ENCODE assay signal across 2 cellular contexts in the genomic region with DNA sequence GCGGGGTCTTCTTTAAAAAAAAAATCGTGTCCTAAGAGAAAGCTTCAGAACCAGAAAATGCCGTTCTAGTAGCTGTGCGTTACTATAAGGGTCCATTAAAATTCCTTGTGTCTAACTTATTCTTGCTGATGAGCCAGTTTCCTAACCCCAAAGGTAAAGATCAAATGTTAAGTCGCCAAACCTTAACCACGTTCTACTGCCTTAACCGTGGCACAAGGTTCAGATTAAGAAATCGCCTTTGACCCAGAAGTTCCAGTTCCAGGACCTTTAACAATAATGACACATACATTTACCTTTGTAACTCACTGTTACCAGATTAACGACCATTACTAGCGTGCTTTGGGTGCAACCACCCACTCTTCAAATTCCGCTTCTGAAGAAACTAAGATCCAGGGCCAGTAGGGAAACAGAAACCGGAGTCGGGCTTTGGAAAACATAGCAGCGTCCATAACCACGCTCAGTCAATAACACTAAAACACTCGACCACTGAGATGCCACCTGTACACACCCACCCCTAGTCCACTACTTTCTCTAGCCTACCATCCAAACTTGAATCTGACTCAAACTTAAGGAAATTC.
TF ChIP-seq lines count a peak whose summit lies in the region.

No MANE protein-coding gene starts in this region.

TF ChIP-seq in SK-N-SH, 30 proteins besides CTCF, POLR2A, EP300 and RAD21 (continued from another document):
- TF ChIP-seq, protein P1, sequence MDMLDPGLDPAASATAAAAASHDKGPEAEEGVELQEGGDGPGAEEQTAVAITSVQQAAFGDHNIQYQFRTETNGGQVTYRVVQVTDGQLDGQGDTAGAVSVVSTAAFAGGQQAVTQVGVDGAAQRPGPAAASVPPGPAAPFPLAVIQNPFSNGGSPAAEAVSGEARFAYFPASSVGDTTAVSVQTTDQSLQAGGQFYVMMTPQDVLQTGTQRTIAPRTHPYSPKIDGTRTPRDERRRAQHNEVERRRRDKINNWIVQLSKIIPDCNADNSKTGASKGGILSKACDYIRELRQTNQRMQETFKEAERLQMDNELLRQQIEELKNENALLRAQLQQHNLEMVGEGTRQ (IDR thresholded peaks at IDR 0.05; ENCODE audit: borderline replicate concordance, low read depth, low read length) = no peak
- no peak for TF ChIP-seq RFX5 (IDR thresholded peaks at IDR 0.05; ENCODE audit: low read length)
- no peak for TF ChIP-seq RCOR1 (IDR thresholded peaks at IDR 0.05; ENCODE audit: low read length)
TF ChIP-seq in SK-N-SH: peak in this region for 0.

TF ChIP-seq in neural cell, 6 proteins besides CTCF, POLR2A, EP300 and RAD21:
- TF ChIP-seq, protein P2, sequence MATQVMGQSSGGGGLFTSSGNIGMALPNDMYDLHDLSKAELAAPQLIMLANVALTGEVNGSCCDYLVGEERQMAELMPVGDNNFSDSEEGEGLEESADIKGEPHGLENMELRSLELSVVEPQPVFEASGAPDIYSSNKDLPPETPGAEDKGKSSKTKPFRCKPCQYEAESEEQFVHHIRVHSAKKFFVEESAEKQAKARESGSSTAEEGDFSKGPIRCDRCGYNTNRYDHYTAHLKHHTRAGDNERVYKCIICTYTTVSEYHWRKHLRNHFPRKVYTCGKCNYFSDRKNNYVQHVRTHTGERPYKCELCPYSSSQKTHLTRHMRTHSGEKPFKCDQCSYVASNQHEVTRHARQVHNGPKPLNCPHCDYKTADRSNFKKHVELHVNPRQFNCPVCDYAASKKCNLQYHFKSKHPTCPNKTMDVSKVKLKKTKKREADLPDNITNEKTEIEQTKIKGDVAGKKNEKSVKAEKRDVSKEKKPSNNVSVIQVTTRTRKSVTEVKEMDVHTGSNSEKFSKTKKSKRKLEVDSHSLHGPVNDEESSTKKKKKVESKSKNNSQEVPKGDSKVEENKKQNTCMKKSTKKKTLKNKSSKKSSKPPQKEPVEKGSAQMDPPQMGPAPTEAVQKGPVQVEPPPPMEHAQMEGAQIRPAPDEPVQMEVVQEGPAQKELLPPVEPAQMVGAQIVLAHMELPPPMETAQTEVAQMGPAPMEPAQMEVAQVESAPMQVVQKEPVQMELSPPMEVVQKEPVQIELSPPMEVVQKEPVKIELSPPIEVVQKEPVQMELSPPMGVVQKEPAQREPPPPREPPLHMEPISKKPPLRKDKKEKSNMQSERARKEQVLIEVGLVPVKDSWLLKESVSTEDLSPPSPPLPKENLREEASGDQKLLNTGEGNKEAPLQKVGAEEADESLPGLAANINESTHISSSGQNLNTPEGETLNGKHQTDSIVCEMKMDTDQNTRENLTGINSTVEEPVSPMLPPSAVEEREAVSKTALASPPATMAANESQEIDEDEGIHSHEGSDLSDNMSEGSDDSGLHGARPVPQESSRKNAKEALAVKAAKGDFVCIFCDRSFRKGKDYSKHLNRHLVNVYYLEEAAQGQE (IDR thresholded peaks at IDR 0.05; ENCODE audit: borderline replicate concordance) = no peak
- TF ChIP-seq SMC3 (conservative IDR thresholded peaks at IDR 0.05; ENCODE audit: poor library complexity) = no peak
- no peak for TF ChIP-seq MXI1 (conservative IDR thresholded peaks at IDR 0.05; ENCODE audit: poor library complexity, severe bottlenecking)
- no peak for TF ChIP-seq EZH2 (IDR thresholded peaks at IDR 0.05; ENCODE audit: borderline replicate concordance, insufficient read depth, low read length, poor library complexity, severe bottlenecking)
- no peak for TF ChIP-seq POLR2AphosphoS5 (IDR thresholded peaks at IDR 0.05)
- TF ChIP-seq TAF1 (IDR thresholded peaks at IDR 0.05; ENCODE audit: low read depth) = no peak
